13 cellular contexts compared by ENCODE assay signal in genomic region chr11:128379587-128380279, GRCh38.
DNase-seq lines count a peak whose midpoint lies in the region; ATAC-seq and TF ChIP-seq lines count a peak whose summit lies in the region.
"Had no signal": no experiment of that assay in that cellular context is flagged by ENCODE, and none has a peak within 500 bp of the region (broad histone marks: within the 10 kb centered on the region; RNA-seq: fewer than 3 reads in every experiment).

No MANE protein-coding gene starts in this region.

- ATAC-seq in HG03378 (IDR thresholded peaks at IDR 0.05; ENCODE audit: unreplicated experiment) (no peak), HG03342 (IDR thresholded peaks at IDR 0.05; ENCODE audit: unreplicated experiment) (no peak)
- ATAC-seq: body of pancreas, pancreas had no signal

- DNase-seq in Jurkat, Clone E6-1 (ENCODE audit: low read depth, low spot score), result peak; percentile 85
- peak; percentile 57 for DNase-seq in T-helper 2 cell treated with Interferon-gamma antibody and Interleukin-4, amounts not matched to agents 5 μg/mL and 100 μg/mL, for 36 hours (ENCODE audit: low spot score)
- peak; percentile 31 for DNase-seq in activated naive CD8-positive, alpha-beta T cell treated with anti-CD3 and anti-CD28 coated beads for 36 hours
- peak; percentile 20 to 31 for DNase-seq in stimulated activated CD4-positive, alpha-beta T cell treated with anti-CD3 and anti-CD28 coated beads, Interleukin-2, amount 100 ng/mL, for 24 hours
- DNase-seq in NCI-H187 treated with DMSO at 0.1 percent for 48 hours (lab: John Stamatoyannopoulos, UW), result no peak
- no peak for DNase-seq in esophagus muscularis mucosa (ENCODE audit: extremely low spot score)
- DNase-seq: body of pancreas, MV-4-11, NCI-H2227 treated with DMSO at 0.1 percent for 48 hours, pancreas had no signal

- 86% methylated on average over 2 of the region's 2 CpGs for WGBS in esophagus muscularis mucosa

- peaks cover 31% of the 10 kb centered on the region for H3K9me3 Mint-ChIP-seq in T-helper 2 cell treated with Interferon-gamma antibody and Interleukin-4, amounts not matched to agents 5 μg/mL and 100 μg/mL, for 36 hours
- peaks cover 24% of the 10 kb centered on the region for H3K9me3 Mint-ChIP-seq in activated naive CD8-positive, alpha-beta T cell treated with anti-CD3 and anti-CD28 coated beads for 36 hours

- peak overlapping the region; percentile 37 for H3K27ac Mint-ChIP-seq in T-helper 2 cell treated with Interferon-gamma antibody and Interleukin-4, amounts not matched to agents 5 μg/mL and 100 μg/mL, for 36 hours
- H3K27ac Mint-ChIP-seq in activated naive CD8-positive, alpha-beta T cell treated with anti-CD3 and anti-CD28 coated beads for 36 hours, result peak overlapping the region; percentile 87

- TF ChIP-seq EP300 in esophagus muscularis mucosa (IDR thresholded peaks at IDR 0.05), result no peak

- no peaks in the 10 kb centered on the region for H3K36me3 ChIP-seq in esophagus muscularis mucosa
- H3K36me3 ChIP-seq: pancreas, thoracic aorta had no signal

- H3K4me3 Mint-ChIP-seq in T-helper 2 cell treated with Interferon-gamma antibody and Interleukin-4, amounts not matched to agents 5 μg/mL and 100 μg/mL, for 36 hours, result peak overlapping the region; percentile 1
- peak overlapping the region; percentile 3 for H3K4me3 Mint-ChIP-seq in activated naive CD8-positive, alpha-beta T cell treated with anti-CD3 and anti-CD28 coated beads for 36 hours

- H3K27me3 Mint-ChIP-seq in T-helper 2 cell treated with Interferon-gamma antibody and Interleukin-4, amounts not matched to agents 5 μg/mL and 100 μg/mL, for 36 hours (ENCODE audit: low read depth), result no peaks in the 10 kb centered on the region
- H3K27me3 Mint-ChIP-seq in activated naive CD8-positive, alpha-beta T cell treated with anti-CD3 and anti-CD28 coated beads for 36 hours, result no peaks in the 10 kb centered on the region

- no peaks in the 10 kb centered on the region for H3K27me3 ChIP-seq in esophagus muscularis mucosa
- H3K27me3 ChIP-seq: body of pancreas, pancreas had no signal

- intact Hi-C loops in esophagus muscularis mucosa (cut with DNase I), result no loop called here

- H3K27ac ChIP-seq in esophagus muscularis mucosa (replicated peaks in 1 of 4), result no peak overlapping the region
- H3K27ac ChIP-seq: body of pancreas, pancreas, thoracic aorta had no signal

- H3K36me3 Mint-ChIP-seq in T-helper 2 cell treated with Interferon-gamma antibody and Interleukin-4, amounts not matched to agents 5 μg/mL and 100 μg/mL, for 36 hours (ENCODE audit: low read depth), result peaks cover 10% of the 10 kb centered on the region
- H3K36me3 Mint-ChIP-seq in activated naive CD8-positive, alpha-beta T cell treated with anti-CD3 and anti-CD28 coated beads for 36 hours, result peaks cover 31% of the 10 kb centered on the region

- H3K4me1 ChIP-seq in esophagus muscularis mucosa, result no peaks in the 10 kb centered on the region
- H3K4me1 ChIP-seq: body of pancreas, pancreas had no signal

- TF ChIP-seq POLR2A in esophagus muscularis mucosa (IDR thresholded peaks at IDR 0.05; ENCODE audit: low read depth), result no peak

- no peak overlapping the region for H3K4me3 ChIP-seq in Jurkat, Clone E6-1 (ENCODE audit: low read length)
- H3K4me3 ChIP-seq in esophagus muscularis mucosa, result no peak overlapping the region
- H3K4me3 ChIP-seq: body of pancreas, pancreas, thoracic aorta had no signal

- peaks cover 0 to 4% (median 0%) of the 10 kb centered on the region in 4 donors for H3K9me3 ChIP-seq in esophagus muscularis mucosa
- H3K9me3 ChIP-seq: body of pancreas, pancreas had no signal

- no peak for TF ChIP-seq CTCF in esophagus muscularis mucosa (IDR thresholded peaks at IDR 0.05)

- peaks cover 33% of the 10 kb centered on the region for H3K4me1 Mint-ChIP-seq in T-helper 2 cell treated with Interferon-gamma antibody and Interleukin-4, amounts not matched to agents 5 μg/mL and 100 μg/mL, for 36 hours (ENCODE audit: low read depth)
- peaks cover 28% of the 10 kb centered on the region for H3K4me1 Mint-ChIP-seq in activated naive CD8-positive, alpha-beta T cell treated with anti-CD3 and anti-CD28 coated beads for 36 hours

Comparison
In these comparisons a context has a peak if more than half of its experiments do, and no peak if none do; other contexts are left out.
1. DNase-seq: peak in Jurkat, Clone E6-1 (single experiment), T-helper 2 cell treated with Interferon-gamma antibody and Interleukin-4, amounts not matched to agents 5 μg/mL and 100 μg/mL, for 36 hours (single experiment), activated naive CD8-positive, alpha-beta T cell treated with anti-CD3 and anti-CD28 coated beads for 36 hours (single experiment) and stimulated activated CD4-positive, alpha-beta T cell treated with anti-CD3 and anti-CD28 coated beads, Interleukin-2, amount 100 ng/mL, for 24 hours (2 of 2); none in NCI-H187 treated with DMSO at 0.1 percent for 48 hours (single experiment) and esophagus muscularis mucosa (single experiment).